2 cellular contexts compared by ENCODE assay signal in the genomic region with DNA sequence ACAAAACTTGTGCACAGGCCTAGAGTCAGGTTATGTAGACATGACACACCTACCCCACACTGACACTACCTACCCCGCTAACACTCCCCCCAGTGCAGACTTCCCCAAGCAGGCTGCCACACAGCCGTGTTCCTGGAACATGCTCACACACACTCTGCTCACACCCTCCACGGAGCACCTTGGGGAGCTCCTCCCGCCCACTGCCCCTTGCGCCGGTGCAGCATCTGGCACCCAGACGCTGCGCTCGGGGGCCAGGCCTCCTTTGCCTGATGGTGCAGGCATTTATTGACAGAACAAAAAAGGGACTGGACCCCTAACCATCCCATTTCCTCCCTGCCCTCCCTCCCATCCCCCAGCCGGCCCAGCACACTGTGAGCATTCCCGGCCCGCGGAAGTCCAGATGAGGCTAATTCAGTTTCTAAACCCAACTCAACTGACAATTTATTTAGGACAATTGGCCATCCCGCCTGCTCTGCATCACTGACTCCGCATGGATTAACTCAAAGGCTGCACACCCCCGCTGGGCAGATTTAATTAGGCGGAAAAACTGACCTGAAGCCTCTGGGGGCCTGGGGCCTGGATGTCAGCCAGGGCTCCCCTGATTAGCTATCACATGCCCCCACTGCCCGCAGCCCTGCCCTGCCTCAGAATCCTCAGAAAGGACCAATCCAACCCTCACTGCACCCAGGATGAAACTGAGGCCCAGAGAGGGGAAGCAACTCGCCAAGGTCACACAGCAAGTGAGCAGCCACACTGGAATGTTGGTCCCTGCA.
TF ChIP-seq lines count a peak whose summit lies in the region.

No MANE protein-coding gene starts in this region.

TF ChIP-seq in GM23338, 12 proteins besides CTCF, POLR2A, EP300 and RAD21 (continued from another document and continues in another):
- TF ChIP-seq, protein P1, sequence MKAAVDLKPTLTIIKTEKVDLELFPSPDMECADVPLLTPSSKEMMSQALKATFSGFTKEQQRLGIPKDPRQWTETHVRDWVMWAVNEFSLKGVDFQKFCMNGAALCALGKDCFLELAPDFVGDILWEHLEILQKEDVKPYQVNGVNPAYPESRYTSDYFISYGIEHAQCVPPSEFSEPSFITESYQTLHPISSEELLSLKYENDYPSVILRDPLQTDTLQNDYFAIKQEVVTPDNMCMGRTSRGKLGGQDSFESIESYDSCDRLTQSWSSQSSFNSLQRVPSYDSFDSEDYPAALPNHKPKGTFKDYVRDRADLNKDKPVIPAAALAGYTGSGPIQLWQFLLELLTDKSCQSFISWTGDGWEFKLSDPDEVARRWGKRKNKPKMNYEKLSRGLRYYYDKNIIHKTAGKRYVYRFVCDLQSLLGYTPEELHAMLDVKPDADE (IDR thresholded peaks at IDR 0.05) = no peak
- no peak for TF ChIP-seq ZNF114 (CRISPR knock-in tag; IDR thresholded peaks at IDR 0.05)
- TF ChIP-seq, protein P2, sequence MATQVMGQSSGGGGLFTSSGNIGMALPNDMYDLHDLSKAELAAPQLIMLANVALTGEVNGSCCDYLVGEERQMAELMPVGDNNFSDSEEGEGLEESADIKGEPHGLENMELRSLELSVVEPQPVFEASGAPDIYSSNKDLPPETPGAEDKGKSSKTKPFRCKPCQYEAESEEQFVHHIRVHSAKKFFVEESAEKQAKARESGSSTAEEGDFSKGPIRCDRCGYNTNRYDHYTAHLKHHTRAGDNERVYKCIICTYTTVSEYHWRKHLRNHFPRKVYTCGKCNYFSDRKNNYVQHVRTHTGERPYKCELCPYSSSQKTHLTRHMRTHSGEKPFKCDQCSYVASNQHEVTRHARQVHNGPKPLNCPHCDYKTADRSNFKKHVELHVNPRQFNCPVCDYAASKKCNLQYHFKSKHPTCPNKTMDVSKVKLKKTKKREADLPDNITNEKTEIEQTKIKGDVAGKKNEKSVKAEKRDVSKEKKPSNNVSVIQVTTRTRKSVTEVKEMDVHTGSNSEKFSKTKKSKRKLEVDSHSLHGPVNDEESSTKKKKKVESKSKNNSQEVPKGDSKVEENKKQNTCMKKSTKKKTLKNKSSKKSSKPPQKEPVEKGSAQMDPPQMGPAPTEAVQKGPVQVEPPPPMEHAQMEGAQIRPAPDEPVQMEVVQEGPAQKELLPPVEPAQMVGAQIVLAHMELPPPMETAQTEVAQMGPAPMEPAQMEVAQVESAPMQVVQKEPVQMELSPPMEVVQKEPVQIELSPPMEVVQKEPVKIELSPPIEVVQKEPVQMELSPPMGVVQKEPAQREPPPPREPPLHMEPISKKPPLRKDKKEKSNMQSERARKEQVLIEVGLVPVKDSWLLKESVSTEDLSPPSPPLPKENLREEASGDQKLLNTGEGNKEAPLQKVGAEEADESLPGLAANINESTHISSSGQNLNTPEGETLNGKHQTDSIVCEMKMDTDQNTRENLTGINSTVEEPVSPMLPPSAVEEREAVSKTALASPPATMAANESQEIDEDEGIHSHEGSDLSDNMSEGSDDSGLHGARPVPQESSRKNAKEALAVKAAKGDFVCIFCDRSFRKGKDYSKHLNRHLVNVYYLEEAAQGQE (IDR thresholded peaks at IDR 0.05; ENCODE audit: unreplicated experiment) = no peak
- no peak for TF ChIP-seq EZH2phosphoT487 (IDR thresholded peaks at IDR 0.05; ENCODE audit: unreplicated experiment)
- TF ChIP-seq CREB1 (CRISPR knock-in tag; IDR thresholded peaks at IDR 0.05; ENCODE audit: low read depth) = no peak
- TF ChIP-seq, protein P3, sequence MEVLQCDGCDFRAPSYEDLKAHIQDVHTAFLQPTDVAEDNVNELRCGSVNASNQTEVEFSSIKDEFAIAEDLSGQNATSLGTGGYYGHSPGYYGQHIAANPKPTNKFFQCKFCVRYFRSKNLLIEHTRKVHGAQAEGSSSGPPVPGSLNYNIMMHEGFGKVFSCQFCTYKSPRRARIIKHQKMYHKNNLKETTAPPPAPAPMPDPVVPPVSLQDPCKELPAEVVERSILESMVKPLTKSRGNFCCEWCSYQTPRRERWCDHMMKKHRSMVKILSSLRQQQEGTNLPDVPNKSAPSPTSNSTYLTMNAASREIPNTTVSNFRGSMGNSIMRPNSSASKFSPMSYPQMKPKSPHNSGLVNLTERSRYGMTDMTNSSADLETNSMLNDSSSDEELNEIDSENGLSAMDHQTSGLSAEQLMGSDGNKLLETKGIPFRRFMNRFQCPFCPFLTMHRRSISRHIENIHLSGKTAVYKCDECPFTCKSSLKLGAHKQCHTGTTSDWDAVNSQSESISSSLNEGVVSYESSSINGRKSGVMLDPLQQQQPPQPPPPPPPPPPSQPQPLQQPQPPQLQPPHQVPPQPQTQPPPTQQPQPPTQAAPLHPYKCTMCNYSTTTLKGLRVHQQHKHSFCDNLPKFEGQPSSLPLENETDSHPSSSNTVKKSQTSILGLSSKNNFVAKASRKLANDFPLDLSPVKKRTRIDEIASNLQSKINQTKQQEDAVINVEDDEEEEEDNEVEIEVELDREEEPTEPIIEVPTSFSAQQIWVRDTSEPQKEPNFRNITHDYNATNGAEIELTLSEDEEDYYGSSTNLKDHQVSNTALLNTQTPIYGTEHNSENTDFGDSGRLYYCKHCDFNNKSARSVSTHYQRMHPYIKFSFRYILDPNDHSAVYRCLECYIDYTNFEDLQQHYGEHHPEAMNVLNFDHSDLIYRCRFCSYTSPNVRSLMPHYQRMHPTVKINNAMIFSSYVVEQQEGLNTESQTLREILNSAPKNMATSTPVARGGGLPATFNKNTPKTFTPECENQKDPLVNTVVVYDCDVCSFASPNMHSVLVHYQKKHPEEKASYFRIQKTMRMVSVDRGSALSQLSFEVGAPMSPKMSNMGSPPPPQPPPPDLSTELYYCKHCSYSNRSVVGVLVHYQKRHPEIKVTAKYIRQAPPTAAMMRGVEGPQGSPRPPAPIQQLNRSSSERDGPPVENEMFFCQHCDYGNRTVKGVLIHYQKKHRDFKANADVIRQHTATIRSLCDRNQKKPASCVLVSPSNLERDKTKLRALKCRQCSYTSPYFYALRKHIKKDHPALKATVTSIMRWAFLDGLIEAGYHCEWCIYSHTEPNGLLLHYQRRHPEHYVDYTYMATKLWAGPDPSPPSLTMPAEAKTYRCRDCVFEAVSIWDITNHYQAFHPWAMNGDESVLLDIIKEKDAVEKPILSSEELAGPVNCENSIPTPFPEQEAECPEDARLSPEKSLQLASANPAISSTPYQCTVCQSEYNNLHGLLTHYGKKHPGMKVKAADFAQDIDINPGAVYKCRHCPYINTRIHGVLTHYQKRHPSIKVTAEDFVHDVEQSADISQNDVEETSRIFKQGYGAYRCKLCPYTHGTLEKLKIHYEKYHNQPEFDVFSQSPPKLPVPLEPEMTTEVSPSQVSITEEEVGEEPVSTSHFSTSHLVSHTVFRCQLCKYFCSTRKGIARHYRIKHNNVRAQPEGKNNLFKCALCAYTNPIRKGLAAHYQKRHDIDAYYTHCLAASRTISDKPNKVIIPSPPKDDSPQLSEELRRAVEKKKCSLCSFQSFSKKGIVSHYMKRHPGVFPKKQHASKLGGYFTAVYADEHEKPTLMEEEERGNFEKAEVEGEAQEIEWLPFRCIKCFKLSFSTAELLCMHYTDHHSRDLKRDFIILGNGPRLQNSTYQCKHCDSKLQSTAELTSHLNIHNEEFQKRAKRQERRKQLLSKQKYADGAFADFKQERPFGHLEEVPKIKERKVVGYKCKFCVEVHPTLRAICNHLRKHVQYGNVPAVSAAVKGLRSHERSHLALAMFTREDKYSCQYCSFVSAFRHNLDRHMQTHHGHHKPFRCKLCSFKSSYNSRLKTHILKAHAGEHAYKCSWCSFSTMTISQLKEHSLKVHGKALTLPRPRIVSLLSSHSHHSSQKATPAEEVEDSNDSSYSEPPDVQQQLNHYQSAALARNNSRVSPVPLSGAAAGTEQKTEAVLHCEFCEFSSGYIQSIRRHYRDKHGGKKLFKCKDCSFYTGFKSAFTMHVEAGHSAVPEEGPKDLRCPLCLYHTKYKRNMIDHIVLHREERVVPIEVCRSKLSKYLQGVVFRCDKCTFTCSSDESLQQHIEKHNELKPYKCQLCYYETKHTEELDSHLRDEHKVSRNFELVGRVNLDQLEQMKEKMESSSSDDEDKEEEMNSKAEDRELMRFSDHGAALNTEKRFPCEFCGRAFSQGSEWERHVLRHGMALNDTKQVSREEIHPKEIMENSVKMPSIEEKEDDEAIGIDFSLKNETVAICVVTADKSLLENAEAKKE (CRISPR knock-in tag; IDR thresholded peaks at IDR 0.05) = no peak
- no peak for TF ChIP-seq ZNF331 (CRISPR knock-in tag; IDR thresholded peaks at IDR 0.05; ENCODE audit: low read depth)

TF ChIP-seq in neural cell, 6 proteins besides CTCF, POLR2A, EP300 and RAD21 (continued from another document):
- TF ChIP-seq, protein P2 (IDR thresholded peaks at IDR 0.05; ENCODE audit: borderline replicate concordance) = no peak
- TF ChIP-seq EZH2 (IDR thresholded peaks at IDR 0.05; ENCODE audit: borderline replicate concordance, insufficient read depth, low read length, poor library complexity, severe bottlenecking) = no peak
TF ChIP-seq in neural cell: peak in this region for 0.
